9 cellular contexts compared by ENCODE assay signal in genomic region chr9:97703437-97704326, GRCh38. TPM values are rescaled to one million over a fixed set of nuclear protein-coding genes. Genes with fewer than 3 reads are reported as not detected.
DNase-seq lines count a peak whose midpoint lies in the region; ATAC-seq lines count a peak whose summit lies in the region.
"Had no signal": no experiment of that assay in that cellular context is flagged by ENCODE, and none has a peak within 500 bp of the region (broad histone marks: within the 10 kb centered on the region; RNA-seq: fewer than 3 reads in every experiment).

No MANE protein-coding gene starts in this region.

- H3K4ac ChIP-seq in mesenchymal stem cell (ENCODE audit: low read depth in 1 of 2, low read length in 2 of 2): no peak overlapping the region

- peak; percentile 17 for DNase-seq in activated T-cell treated with anti-CD3 and anti-CD28 coated beads for 48 hours (ENCODE audit: low read depth)
- no peak for DNase-seq in activated T-cell treated with anti-CD3 and anti-CD28 coated beads for 4 hours
- peak; percentile 53 to 76 for DNase-seq in NCI-H2081 (lab: John Stamatoyannopoulos, UW)
- peak; percentile 65 for DNase-seq in adipocyte (ENCODE audit: low read depth)
- peak; percentile 85 for DNase-seq in mesenchymal stem cell
- DNase-seq in midbrain (lab: John Stamatoyannopoulos, UW): no peak
- DNase-seq: activated B cell treated with CpG ODN at 0.5 μM for 24 hours had no signal

- H3K4me1 ChIP-seq in adipocyte (ENCODE audit: control insufficient read depth, insufficient read depth, low read length): peaks cover 16% of the 10 kb centered on the region
- H3K4me1 ChIP-seq in mesenchymal stem cell (ENCODE audit: control insufficient read depth, insufficient read depth, low read depth, low read length): peaks cover 6% of the 10 kb centered on the region

- H3K9me3 ChIP-seq in adipocyte (ENCODE audit: control insufficient read depth, low read length) (no peaks in the 10 kb centered on the region), mesenchymal stem cell (ENCODE audit: control insufficient read depth, low read length) (no peaks in the 10 kb centered on the region)

- H2BK5ac ChIP-seq in mesenchymal stem cell (ENCODE audit: low read depth, low read length, poor library complexity, severe bottlenecking): no peak overlapping the region

- H3K4me2 ChIP-seq in mesenchymal stem cell (ENCODE audit: low read length, poor library complexity, severe bottlenecking): peak overlapping the region; percentile 11

- H2AFZ ChIP-seq in mesenchymal stem cell (ENCODE audit: low read depth, low read length): no peak overlapping the region

- H3K36me3 ChIP-seq in adipocyte (ENCODE audit: control insufficient read depth, insufficient read depth, low read length, severe bottlenecking) (no peaks in the 10 kb centered on the region), mesenchymal stem cell (ENCODE audit: control insufficient read depth in 1 of 2, insufficient read depth in 2 of 2, low read depth in 1 of 2, low read length in 2 of 2) (no peaks in the 10 kb centered on the region)

- no peak overlapping the region for H2AK5ac ChIP-seq in mesenchymal stem cell (ENCODE audit: low read length, severe bottlenecking)

- no peak overlapping the region for H4K8ac ChIP-seq in mesenchymal stem cell (ENCODE audit: low read length)

- H2BK120ac ChIP-seq in mesenchymal stem cell (ENCODE audit: low read depth, low read length): no peak overlapping the region

- peaks cover 5% of the 10 kb centered on the region for H3K27me3 ChIP-seq in adipocyte (replicated peaks; ENCODE audit: control insufficient read depth, insufficient read depth, low read length)
- H3K27me3 ChIP-seq in mesenchymal stem cell (ENCODE audit: control insufficient read depth in 1 of 2, insufficient read depth in 1 of 2, low read length in 2 of 2): peaks cover 0 to 2% of the 10 kb centered on the region in 2 experiments

- ATAC-seq in GM21529 (IDR thresholded peaks at IDR 0.05; ENCODE audit: unreplicated experiment) (no peak), GM21367 (IDR thresholded peaks at IDR 0.05; ENCODE audit: unreplicated experiment) (no peak)

- peak overlapping the region; percentile 17 for H3K9ac ChIP-seq in adipocyte (ENCODE audit: low read length)
- peak overlapping the region; percentile 69 for H3K9ac ChIP-seq in mesenchymal stem cell (ENCODE audit: low read length)

- no peaks in the 10 kb centered on the region for H3K79me1 ChIP-seq in mesenchymal stem cell (replicated peaks; ENCODE audit: low read length, poor library complexity, severe bottlenecking)

- H3K18ac ChIP-seq in mesenchymal stem cell (ENCODE audit: low read depth in 1 of 2, low read length in 2 of 2): no peak overlapping the region

- 46% methylated on average over 10 of the region's 11 CpGs for WGBS in mesenchymal stem cell

- no peak overlapping the region for H3K14ac ChIP-seq in mesenchymal stem cell (ENCODE audit: low read length in 2 of 2)

- no peak overlapping the region for H4K91ac ChIP-seq in mesenchymal stem cell (ENCODE audit: low read length)

- H3K4me3 ChIP-seq in adipocyte (ENCODE audit: low read length): peak overlapping the region; percentile 38
- peak overlapping the region in 1 of 2 experiments; percentile 49 for H3K4me3 ChIP-seq in mesenchymal stem cell (ENCODE audit: insufficient read depth in 1 of 2, low read depth in 1 of 2, low read length in 2 of 2)

- H3K27ac ChIP-seq in mesenchymal stem cell (ENCODE audit: low read length, poor library complexity, severe bottlenecking): peak overlapping the region; percentile 92

- H2BK15ac ChIP-seq in mesenchymal stem cell (ENCODE audit: low read depth, poor library complexity, severe bottlenecking): no peak overlapping the region

- H2BK12ac ChIP-seq in mesenchymal stem cell (ENCODE audit: low read length in 2 of 2): peak overlapping the region in 1 of 2 experiments; percentile 32

- H3K23ac ChIP-seq in mesenchymal stem cell (ENCODE audit: low read length in 2 of 2): no peak overlapping the region

RNA-seq across cellular contexts. Expression of gene XPA, which starts 6.5 kb away (rescaled TPM):
- 20.0 TPM for polyA plus RNA-seq in mesenchymal stem cell (2013, experiment 1 of 2)
- 20.4 TPM for polyA plus RNA-seq in mesenchymal stem cell (2013, experiment 2 of 2)

Comparison
In these comparisons a context has a peak if more than half of its experiments do, and no peak if none do; other contexts are left out.
1. DNase-seq: peak in activated T-cell treated with anti-CD3 and anti-CD28 coated beads for 48 hours (single experiment), NCI-H2081 (2 of 2), adipocyte (single experiment) and mesenchymal stem cell (single experiment); none in activated T-cell treated with anti-CD3 and anti-CD28 coated beads for 4 hours (single experiment) and midbrain (single experiment).